In the genomic region with DNA sequence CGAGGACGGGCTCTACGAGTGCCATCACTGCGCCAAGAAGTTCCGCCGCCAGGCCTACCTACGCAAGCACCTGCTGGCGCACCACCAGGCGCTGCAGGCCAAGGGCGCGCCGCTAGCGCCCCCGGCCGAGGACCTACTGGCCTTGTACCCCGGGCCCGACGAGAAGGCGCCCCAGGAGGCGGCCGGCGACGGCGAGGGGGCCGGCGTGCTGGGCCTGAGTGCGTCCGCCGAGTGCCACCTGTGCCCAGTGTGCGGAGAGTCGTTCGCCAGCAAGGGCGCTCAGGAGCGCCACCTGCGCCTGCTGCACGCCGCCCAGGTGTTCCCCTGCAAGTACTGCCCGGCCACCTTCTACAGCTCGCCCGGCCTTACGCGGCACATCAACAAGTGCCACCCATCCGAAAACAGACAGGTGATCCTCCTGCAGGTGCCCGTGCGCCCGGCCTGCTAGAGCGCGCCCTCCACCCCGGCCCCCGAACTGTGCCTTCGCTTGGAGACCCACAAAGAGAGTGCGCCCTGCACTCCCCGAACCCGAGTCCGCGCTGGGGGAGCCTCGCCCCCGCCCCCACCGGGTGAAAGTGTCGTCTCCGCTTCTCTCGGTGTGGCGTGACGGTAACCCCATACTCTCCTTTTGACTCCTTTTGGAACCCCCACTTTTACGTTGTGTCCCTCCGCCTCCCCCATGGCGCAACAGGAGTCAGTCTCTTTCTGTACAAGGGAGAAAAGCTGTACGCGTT, we compare ENCODE assay signal across 1 cellular context.
TF ChIP-seq lines count a peak whose summit lies in the region.

No MANE protein-coding gene starts in this region.

TF ChIP-seq in HEK293, 187 proteins besides CTCF, POLR2A, EP300 and RAD21 (continued from another document and continues in another):
- TF ChIP-seq, protein P1, sequence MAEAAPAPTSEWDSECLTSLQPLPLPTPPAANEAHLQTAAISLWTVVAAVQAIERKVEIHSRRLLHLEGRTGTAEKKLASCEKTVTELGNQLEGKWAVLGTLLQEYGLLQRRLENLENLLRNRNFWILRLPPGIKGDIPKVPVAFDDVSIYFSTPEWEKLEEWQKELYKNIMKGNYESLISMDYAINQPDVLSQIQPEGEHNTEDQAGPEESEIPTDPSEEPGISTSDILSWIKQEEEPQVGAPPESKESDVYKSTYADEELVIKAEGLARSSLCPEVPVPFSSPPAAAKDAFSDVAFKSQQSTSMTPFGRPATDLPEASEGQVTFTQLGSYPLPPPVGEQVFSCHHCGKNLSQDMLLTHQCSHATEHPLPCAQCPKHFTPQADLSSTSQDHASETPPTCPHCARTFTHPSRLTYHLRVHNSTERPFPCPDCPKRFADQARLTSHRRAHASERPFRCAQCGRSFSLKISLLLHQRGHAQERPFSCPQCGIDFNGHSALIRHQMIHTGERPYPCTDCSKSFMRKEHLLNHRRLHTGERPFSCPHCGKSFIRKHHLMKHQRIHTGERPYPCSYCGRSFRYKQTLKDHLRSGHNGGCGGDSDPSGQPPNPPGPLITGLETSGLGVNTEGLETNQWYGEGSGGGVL (tag by site-specific recombination; IDR thresholded peaks at IDR 0.05) = peak; percentile 69
- no peak for TF ChIP-seq ZNF776 (tag by site-specific recombination; IDR thresholded peaks at IDR 0.05; ENCODE audit: borderline replicate concordance)
- TF ChIP-seq, protein P2, sequence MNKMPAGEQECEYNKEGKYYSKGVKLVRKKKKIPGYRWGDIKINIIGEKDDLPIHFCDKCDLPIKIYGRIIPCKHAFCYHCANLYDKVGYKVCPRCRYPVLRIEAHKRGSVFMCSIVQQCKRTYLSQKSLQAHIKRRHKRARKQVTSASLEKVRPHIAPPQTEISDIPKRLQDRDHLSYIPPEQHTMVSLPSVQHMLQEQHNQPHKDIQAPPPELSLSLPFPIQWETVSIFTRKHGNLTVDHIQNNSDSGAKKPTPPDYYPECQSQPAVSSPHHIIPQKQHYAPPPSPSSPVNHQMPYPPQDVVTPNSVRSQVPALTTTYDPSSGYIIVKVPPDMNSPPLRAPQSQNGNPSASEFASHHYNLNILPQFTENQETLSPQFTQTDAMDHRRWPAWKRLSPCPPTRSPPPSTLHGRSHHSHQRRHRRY (tag by site-specific recombination; IDR thresholded peaks at IDR 0.05) = peak; percentile 86; the same call in 1 of the 2 replicates
- TF ChIP-seq ZNF2 (tag by site-specific recombination; IDR thresholded peaks at IDR 0.05) = 0 out of 2 replicates have a peak, but pooled peaks have one; percentile 26
- TF ChIP-seq ZNF335 (tag by site-specific recombination; conservative IDR thresholded peaks at IDR 0.05) = peak; percentile 95
- TF ChIP-seq ZNF777 (tag by site-specific recombination; IDR thresholded peaks at IDR 0.05; ENCODE audit: borderline replicate concordance) = peak; percentile 80; the same call in 1 of the 2 replicates
- TF ChIP-seq ZNF624 (tag by site-specific recombination; IDR thresholded peaks at IDR 0.05) = no peak
- TF ChIP-seq KLF1 (tag by site-specific recombination; IDR thresholded peaks at IDR 0.05) = peak; percentile 30; the same call in 1 of the 2 replicates
- TF ChIP-seq, protein P3, sequence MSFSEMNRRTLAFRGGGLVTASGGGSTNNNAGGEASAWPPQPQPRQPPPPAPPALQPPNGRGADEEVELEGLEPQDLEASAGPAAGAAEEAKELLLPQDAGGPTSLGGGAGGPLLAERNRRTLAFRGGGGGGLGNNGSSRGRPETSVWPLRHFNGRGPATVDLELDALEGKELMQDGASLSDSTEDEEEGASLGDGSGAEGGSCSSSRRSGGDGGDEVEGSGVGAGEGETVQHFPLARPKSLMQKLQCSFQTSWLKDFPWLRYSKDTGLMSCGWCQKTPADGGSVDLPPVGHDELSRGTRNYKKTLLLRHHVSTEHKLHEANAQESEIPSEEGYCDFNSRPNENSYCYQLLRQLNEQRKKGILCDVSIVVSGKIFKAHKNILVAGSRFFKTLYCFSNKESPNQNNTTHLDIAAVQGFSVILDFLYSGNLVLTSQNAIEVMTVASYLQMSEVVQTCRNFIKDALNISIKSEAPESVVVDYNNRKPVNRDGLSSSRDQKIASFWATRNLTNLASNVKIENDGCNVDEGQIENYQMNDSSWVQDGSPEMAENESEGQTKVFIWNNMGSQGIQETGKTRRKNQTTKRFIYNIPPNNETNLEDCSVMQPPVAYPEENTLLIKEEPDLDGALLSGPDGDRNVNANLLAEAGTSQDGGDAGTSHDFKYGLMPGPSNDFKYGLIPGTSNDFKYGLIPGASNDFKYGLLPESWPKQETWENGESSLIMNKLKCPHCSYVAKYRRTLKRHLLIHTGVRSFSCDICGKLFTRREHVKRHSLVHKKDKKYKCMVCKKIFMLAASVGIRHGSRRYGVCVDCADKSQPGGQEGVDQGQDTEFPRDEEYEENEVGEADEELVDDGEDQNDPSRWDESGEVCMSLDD (tag by site-specific recombination; IDR thresholded peaks at IDR 0.05) = peak; percentile 95
- TF ChIP-seq KLF8 (tag by site-specific recombination; IDR thresholded peaks at IDR 0.05) = peak; percentile 23; the same call in 1 of the 2 replicates
- no peak for TF ChIP-seq ZNF404 (tag by site-specific recombination; IDR thresholded peaks at IDR 0.05)
- peak; percentile 88 for TF ChIP-seq ZEB2 (tag by site-specific recombination; IDR thresholded peaks at IDR 0.05)
- peak; percentile 66 for TF ChIP-seq ZIC2 (tag by site-specific recombination; IDR thresholded peaks at IDR 0.05)
- TF ChIP-seq ZNF114 (tag by site-specific recombination; IDR thresholded peaks at IDR 0.05) = no peak
- TF ChIP-seq ZBTB48 (tag by site-specific recombination; IDR thresholded peaks at IDR 0.05) = peak; percentile 59; the same call in 1 of the 2 replicates
- no peak for TF ChIP-seq ZNF660 (tag by site-specific recombination; IDR thresholded peaks at IDR 0.05)
- peak; percentile 73; the same call in 1 of the 2 replicates for TF ChIP-seq PRDM1 (tag by site-specific recombination; IDR thresholded peaks at IDR 0.05)
- peak; percentile 41; the same call in 1 of the 2 replicates for TF ChIP-seq ZNF391 (tag by site-specific recombination; IDR thresholded peaks at IDR 0.05; ENCODE audit: borderline replicate concordance, low read depth)
- TF ChIP-seq, protein P4, sequence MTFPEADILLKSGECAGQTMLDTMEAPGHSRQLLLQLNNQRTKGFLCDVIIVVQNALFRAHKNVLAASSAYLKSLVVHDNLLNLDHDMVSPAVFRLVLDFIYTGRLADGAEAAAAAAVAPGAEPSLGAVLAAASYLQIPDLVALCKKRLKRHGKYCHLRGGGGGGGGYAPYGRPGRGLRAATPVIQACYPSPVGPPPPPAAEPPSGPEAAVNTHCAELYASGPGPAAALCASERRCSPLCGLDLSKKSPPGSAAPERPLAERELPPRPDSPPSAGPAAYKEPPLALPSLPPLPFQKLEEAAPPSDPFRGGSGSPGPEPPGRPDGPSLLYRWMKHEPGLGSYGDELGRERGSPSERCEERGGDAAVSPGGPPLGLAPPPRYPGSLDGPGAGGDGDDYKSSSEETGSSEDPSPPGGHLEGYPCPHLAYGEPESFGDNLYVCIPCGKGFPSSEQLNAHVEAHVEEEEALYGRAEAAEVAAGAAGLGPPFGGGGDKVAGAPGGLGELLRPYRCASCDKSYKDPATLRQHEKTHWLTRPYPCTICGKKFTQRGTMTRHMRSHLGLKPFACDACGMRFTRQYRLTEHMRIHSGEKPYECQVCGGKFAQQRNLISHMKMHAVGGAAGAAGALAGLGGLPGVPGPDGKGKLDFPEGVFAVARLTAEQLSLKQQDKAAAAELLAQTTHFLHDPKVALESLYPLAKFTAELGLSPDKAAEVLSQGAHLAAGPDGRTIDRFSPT (tag by site-specific recombination; IDR thresholded peaks at IDR 0.05) = peak; percentile 96
- TF ChIP-seq, protein P5, sequence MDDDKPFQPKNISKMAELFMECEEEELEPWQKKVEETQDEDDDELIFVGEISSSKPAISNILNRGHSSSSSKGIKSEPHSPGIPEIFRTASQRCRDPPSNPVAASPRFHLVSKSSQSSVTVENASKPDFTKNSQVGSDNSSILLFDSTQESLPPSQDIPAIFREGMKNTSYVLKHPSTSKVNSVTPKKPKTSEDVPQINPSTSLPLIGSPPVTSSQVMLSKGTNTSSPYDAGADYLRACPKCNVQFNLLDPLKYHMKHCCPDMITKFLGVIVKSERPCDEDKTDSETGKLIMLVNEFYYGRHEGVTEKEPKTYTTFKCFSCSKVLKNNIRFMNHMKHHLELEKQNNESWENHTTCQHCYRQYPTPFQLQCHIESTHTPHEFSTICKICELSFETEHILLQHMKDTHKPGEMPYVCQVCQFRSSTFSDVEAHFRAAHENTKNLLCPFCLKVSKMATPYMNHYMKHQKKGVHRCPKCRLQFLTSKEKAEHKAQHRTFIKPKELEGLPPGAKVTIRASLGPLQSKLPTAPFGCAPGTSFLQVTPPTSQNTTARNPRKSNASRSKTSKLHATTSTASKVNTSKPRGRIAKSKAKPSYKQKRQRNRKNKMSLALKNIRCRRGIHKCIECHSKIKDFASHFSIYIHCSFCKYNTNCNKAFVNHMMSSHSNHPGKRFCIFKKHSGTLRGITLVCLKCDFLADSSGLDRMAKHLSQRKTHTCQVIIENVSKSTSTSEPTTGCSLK (tag by site-specific recombination; IDR thresholded peaks at IDR 0.05) = no peak
- TF ChIP-seq, protein P6, sequence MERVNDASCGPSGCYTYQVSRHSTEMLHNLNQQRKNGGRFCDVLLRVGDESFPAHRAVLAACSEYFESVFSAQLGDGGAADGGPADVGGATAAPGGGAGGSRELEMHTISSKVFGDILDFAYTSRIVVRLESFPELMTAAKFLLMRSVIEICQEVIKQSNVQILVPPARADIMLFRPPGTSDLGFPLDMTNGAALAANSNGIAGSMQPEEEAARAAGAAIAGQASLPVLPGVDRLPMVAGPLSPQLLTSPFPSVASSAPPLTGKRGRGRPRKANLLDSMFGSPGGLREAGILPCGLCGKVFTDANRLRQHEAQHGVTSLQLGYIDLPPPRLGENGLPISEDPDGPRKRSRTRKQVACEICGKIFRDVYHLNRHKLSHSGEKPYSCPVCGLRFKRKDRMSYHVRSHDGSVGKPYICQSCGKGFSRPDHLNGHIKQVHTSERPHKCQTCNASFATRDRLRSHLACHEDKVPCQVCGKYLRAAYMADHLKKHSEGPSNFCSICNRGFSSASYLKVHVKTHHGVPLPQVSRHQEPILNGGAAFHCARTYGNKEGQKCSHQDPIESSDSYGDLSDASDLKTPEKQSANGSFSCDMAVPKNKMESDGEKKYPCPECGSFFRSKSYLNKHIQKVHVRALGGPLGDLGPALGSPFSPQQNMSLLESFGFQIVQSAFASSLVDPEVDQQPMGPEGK (tag by site-specific recombination; IDR thresholded peaks at IDR 0.05) = peak; percentile 77
- 0 out of 2 replicates have a peak, but pooled peaks have one; percentile 32 for TF ChIP-seq ZSCAN16 (tag by site-specific recombination; IDR thresholded peaks at IDR 0.05)
- TF ChIP-seq ZBTB17 (tag by site-specific recombination; IDR thresholded peaks at IDR 0.05) = peak; percentile 37; the same call in 1 of the 2 replicates
- no peak for TF ChIP-seq BCL11A (tag by site-specific recombination; IDR thresholded peaks at IDR 0.05; ENCODE audit: low read depth)
- peak; percentile 100 for TF ChIP-seq SCRT2 (tag by site-specific recombination; IDR thresholded peaks at IDR 0.05)
- TF ChIP-seq, protein P7, sequence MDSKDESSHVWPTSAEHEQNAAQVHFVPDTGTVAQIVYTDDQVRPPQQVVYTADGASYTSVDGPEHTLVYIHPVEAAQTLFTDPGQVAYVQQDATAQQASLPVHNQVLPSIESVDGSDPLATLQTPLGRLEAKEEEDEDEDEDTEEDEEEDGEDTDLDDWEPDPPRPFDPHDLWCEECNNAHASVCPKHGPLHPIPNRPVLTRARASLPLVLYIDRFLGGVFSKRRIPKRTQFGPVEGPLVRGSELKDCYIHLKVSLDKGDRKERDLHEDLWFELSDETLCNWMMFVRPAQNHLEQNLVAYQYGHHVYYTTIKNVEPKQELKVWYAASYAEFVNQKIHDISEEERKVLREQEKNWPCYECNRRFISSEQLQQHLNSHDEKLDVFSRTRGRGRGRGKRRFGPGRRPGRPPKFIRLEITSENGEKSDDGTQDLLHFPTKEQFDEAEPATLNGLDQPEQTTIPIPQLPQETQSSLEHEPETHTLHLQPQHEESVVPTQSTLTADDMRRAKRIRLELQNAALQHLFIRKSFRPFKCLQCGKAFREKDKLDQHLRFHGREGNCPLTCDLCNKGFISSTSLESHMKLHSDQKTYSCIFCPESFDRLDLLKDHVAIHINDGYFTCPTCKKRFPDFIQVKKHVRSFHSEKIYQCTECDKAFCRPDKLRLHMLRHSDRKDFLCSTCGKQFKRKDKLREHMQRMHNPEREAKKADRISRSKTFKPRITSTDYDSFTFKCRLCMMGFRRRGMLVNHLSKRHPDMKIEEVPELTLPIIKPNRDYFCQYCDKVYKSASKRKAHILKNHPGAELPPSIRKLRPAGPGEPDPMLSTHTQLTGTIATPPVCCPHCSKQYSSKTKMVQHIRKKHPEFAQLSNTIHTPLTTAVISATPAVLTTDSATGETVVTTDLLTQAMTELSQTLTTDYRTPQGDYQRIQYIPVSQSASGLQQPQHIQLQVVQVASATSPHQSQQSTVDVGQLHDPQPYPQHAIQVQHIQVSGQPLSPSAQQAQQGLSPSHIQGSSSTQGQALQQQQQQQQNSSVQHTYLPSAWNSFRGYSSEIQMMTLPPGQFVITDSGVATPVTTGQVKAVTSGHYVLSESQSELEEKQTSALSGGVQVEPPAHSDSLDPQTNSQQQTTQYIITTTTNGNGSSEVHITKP (tag by site-specific recombination; IDR thresholded peaks at IDR 0.05) = peak; percentile 11; the same call in 1 of the 2 replicates
- TF ChIP-seq, protein P8, sequence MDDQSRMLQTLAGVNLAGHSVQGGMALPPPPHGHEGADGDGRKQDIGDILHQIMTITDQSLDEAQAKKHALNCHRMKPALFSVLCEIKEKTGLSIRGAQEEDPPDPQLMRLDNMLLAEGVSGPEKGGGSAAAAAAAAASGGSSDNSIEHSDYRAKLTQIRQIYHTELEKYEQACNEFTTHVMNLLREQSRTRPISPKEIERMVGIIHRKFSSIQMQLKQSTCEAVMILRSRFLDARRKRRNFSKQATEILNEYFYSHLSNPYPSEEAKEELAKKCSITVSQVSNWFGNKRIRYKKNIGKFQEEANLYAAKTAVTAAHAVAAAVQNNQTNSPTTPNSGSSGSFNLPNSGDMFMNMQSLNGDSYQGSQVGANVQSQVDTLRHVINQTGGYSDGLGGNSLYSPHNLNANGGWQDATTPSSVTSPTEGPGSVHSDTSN (CRISPR knock-in tag; IDR thresholded peaks at IDR 0.05) = no peak
